Comparison of ENCODE assay signal across 11 cellular contexts in genomic region chr4:128663325-128663724, GRCh38.
A peak's percentile ranks its signal among the peaks of the same experiment; 100 is the strongest.
DNase-seq lines count a peak whose midpoint lies in the region; ATAC-seq, FAIRE-seq and TF ChIP-seq lines count a peak whose summit lies in the region.
"Had no signal": no experiment of that assay in that cellular context is flagged by ENCODE, and none has a peak within 500 bp of the region (broad histone marks: within the 10 kb centered on the region; RNA-seq: fewer than 3 reads in every experiment).

No MANE protein-coding gene starts in this region.

- WGBS in mesenchymal stem cell, result 90% methylated on average over 3 of the region's 3 CpGs

- H3K4me1 ChIP-seq in mesenchymal stem cell (ENCODE audit: control insufficient read depth, insufficient read depth, low read depth, low read length), result no peaks in the 10 kb centered on the region

- H4K8ac ChIP-seq in mesenchymal stem cell (ENCODE audit: low read length), result no peak overlapping the region

- H2AK5ac ChIP-seq in mesenchymal stem cell (ENCODE audit: low read length, severe bottlenecking), result no peak overlapping the region

- H4K91ac ChIP-seq in mesenchymal stem cell (ENCODE audit: low read length), result peak overlapping the region; percentile 2

- no peak overlapping the region for H3K9ac ChIP-seq in mesenchymal stem cell (ENCODE audit: low read length)

- no peak for TF ChIP-seq CTCF in D721Med (IDR thresholded peaks at IDR 0.05; ENCODE audit: insufficient read depth, missing control alignments)

- intact Hi-C loops in Right ventricle myocardium inferior (cut with DNase I), result no loop called here

- H3K9me3 ChIP-seq in mesenchymal stem cell (ENCODE audit: control insufficient read depth, low read length), result no peaks in the 10 kb centered on the region

- peak overlapping the region; percentile 40 to 84 for H2BK12ac ChIP-seq in mesenchymal stem cell (ENCODE audit: low read length in 2 of 2)

- H3K36me3 ChIP-seq in mesenchymal stem cell (ENCODE audit: control insufficient read depth in 1 of 2, insufficient read depth in 2 of 2, low read depth in 1 of 2, low read length in 2 of 2), result no peaks in the 10 kb centered on the region

- peak overlapping the region; percentile 1 for H2BK15ac ChIP-seq in mesenchymal stem cell (ENCODE audit: low read depth, poor library complexity, severe bottlenecking)

- ATAC-seq in GM21390 (IDR thresholded peaks at IDR 0.05; ENCODE audit: unreplicated experiment) (peak; percentile 77), HG03432 (IDR thresholded peaks at IDR 0.05; ENCODE audit: unreplicated experiment) (peak; percentile 80), Right ventricle myocardium inferior (no peak)

- H2AFZ ChIP-seq in mesenchymal stem cell (ENCODE audit: low read depth, low read length), result no peak overlapping the region

- H3K79me1 ChIP-seq in mesenchymal stem cell (replicated peaks; ENCODE audit: low read length, poor library complexity, severe bottlenecking), result no peaks in the 10 kb centered on the region

- H3K27me3 ChIP-seq in mesenchymal stem cell (ENCODE audit: control insufficient read depth in 1 of 2, insufficient read depth in 1 of 2, low read length in 2 of 2), result no peaks in the 10 kb centered on the region

- H3K4me3 ChIP-seq in mesenchymal stem cell (ENCODE audit: insufficient read depth in 1 of 2, low read depth in 1 of 2, low read length in 2 of 2), result no peak overlapping the region

- H3K27ac ChIP-seq in mesenchymal stem cell (ENCODE audit: low read length, poor library complexity, severe bottlenecking), result no peak overlapping the region
- H3K27ac ChIP-seq: 22Rv1 had no signal

- H3K4me2 ChIP-seq in mesenchymal stem cell (ENCODE audit: low read length, poor library complexity, severe bottlenecking), result no peak overlapping the region

- H3K18ac ChIP-seq in mesenchymal stem cell (ENCODE audit: low read depth in 1 of 2, low read length in 2 of 2), result no peak overlapping the region

- peak overlapping the region in 1 of 2 experiments; percentile 17 for H3K4ac ChIP-seq in mesenchymal stem cell (ENCODE audit: low read depth in 1 of 2, low read length in 2 of 2)

- no peak overlapping the region for H3K23ac ChIP-seq in mesenchymal stem cell (ENCODE audit: low read length in 2 of 2)

- H2BK5ac ChIP-seq in mesenchymal stem cell (ENCODE audit: low read depth, low read length, poor library complexity, severe bottlenecking), result no peak overlapping the region

- no peak for FAIRE-seq in D721Med (lab: Jason Lieb, UNC)
- FAIRE-seq: RCC 7860 had no signal

- no peak overlapping the region for H3K14ac ChIP-seq in mesenchymal stem cell (ENCODE audit: low read length in 2 of 2)

- peak; percentile 6 for DNase-seq in DMS 273 (lab: John Stamatoyannopoulos, UW; ENCODE audit: unreplicated experiment)
- no peak for DNase-seq in DMS 273 treated with DMSO at 0.1 percent for 48 hours (lab: John Stamatoyannopoulos, UW)
- no peak for DNase-seq in mesenchymal stem cell
- DNase-seq in D721Med (ENCODE audit: insufficient read length, low spot score), result no peak
- DNase-seq in LoVo (ENCODE audit: low spot score), result no peak
- DNase-seq in Right ventricle myocardium inferior (ENCODE audit: missing footprints), result no peak
- DNase-seq: activated CD8-positive, alpha-beta memory T cell treated with anti-CD3 and anti-CD28 coated beads for 24 hours had no signal

- H2BK120ac ChIP-seq in mesenchymal stem cell (ENCODE audit: low read depth, low read length), result no peak overlapping the region
